Comparison of ENCODE assay signal across 22 cellular contexts in genomic region chr3:159443266-159443665, GRCh38.
DNase-seq lines count a peak whose midpoint lies in the region; ATAC-seq and TF ChIP-seq lines count a peak whose summit lies in the region.
"Had no signal": no experiment of that assay in that cellular context is flagged by ENCODE, and none has a peak within 500 bp of the region (broad histone marks: within the 10 kb centered on the region; RNA-seq: fewer than 3 reads in every experiment).

No MANE protein-coding gene starts in this region.

- H3K4me1 Mint-ChIP-seq in activated naive CD4-positive, alpha-beta T cell treated with anti-CD3 and anti-CD28 coated beads for 36 hours (ENCODE audit: low read depth), result no peaks in the 10 kb centered on the region
- H3K4me1 Mint-ChIP-seq: CD8-positive, alpha-beta memory T cell had no signal

- TF ChIP-seq CTCF in astrocyte of the cerebellum (IDR thresholded peaks at IDR 0.05; ENCODE audit: low read depth, low read length, missing control alignments) (no peak), fibroblast of the aortic adventitia (IDR thresholded peaks at IDR 0.05; ENCODE audit: insufficient read depth, low read length) (no peak), RWPE1 (conservative IDR thresholded peaks at IDR 0.05; ENCODE audit: low read depth) (no peak)

- intact Hi-C loops in activated naive CD4-positive, alpha-beta T cell treated with anti-CD3 and anti-CD28 coated beads for 36 hours (cut with micrococcal nuclease), result no loop called here

- CTCF ChIA-PET in activated naive CD4-positive, alpha-beta T cell treated with anti-CD3 and anti-CD28 coated beads for 36 hours (lab: Charles Lee), result no interaction called here
- CTCF ChIA-PET in RWPE1 (lab: Yijun Ruan, JAX), result no interaction called here

- H3K27ac Mint-ChIP-seq in activated naive CD4-positive, alpha-beta T cell treated with anti-CD3 and anti-CD28 coated beads for 36 hours, result no peak overlapping the region
- H3K27ac Mint-ChIP-seq: CD8-positive, alpha-beta memory T cell had no signal

- no peak overlapping the region for H3K4me3 Mint-ChIP-seq in activated naive CD4-positive, alpha-beta T cell treated with anti-CD3 and anti-CD28 coated beads for 36 hours
- H3K4me3 Mint-ChIP-seq: CD8-positive, alpha-beta memory T cell had no signal

- no peak for ATAC-seq in HG03354 (IDR thresholded peaks at IDR 0.05; ENCODE audit: poor library complexity, severe bottlenecking, unreplicated experiment)
- ATAC-seq: K562 had no signal

- H3K4me3 ChIP-seq in astrocyte of the cerebellum (ENCODE audit: low read depth, low read length) (no peak overlapping the region), fibroblast of the aortic adventitia (ENCODE audit: low read depth, low read length) (no peak overlapping the region)
- H3K4me3 ChIP-seq: K562, SJCRH30 had no signal

- no peak overlapping the region for H3K27ac ChIP-seq in RWPE1
- H3K27ac ChIP-seq: C4-2B, SJCRH30 had no signal

- H3K9me3 Mint-ChIP-seq in activated naive CD4-positive, alpha-beta T cell treated with anti-CD3 and anti-CD28 coated beads for 36 hours, result peaks cover 2% of the 10 kb centered on the region

- H3K27me3 Mint-ChIP-seq in activated naive CD4-positive, alpha-beta T cell treated with anti-CD3 and anti-CD28 coated beads for 36 hours (ENCODE audit: low read depth), result peaks cover 3% of the 10 kb centered on the region
- H3K27me3 Mint-ChIP-seq: CD8-positive, alpha-beta memory T cell had no signal

- DNase-seq in H4 (ENCODE audit: low spot score), result peak; percentile 23
- DNase-seq in astrocyte of the cerebellum (ENCODE audit: low read depth), result peak; percentile 63
- peak; percentile 27 for DNase-seq in fibroblast of the aortic adventitia (ENCODE audit: low read depth)
- DNase-seq in activated naive CD4-positive, alpha-beta T cell treated with anti-CD3 and anti-CD28 coated beads for 36 hours, result no peak
- no peak for DNase-seq in RWPE1 (ENCODE audit: low spot score)
- no peak for DNase-seq in retina
- DNase-seq: ACHN; Calu3; CD8-positive, alpha-beta memory T cell; DMS153; GOT3; NCI-H1092 treated with DMSO at 0.1 percent for 48 hours; NCI-H146; NCI-H2029 treated with DMSO at 0.1 percent for 48 hours; NCI-H345; NCI-H524; NCI-H774; NK-92 treated with Interleukin-12 subunit alpha and Interleukin-12 subunit beta, amount 100 ng/mL, for 24 hours; SJCRH30 had no signal

- no peaks in the 10 kb centered on the region for H3K36me3 Mint-ChIP-seq in activated naive CD4-positive, alpha-beta T cell treated with anti-CD3 and anti-CD28 coated beads for 36 hours (ENCODE audit: low read depth)
- H3K36me3 Mint-ChIP-seq: CD8-positive, alpha-beta memory T cell had no signal

- in situ Hi-C loops in astrocyte of the cerebellum (cut with HindIII; ENCODE audit: low sequenced_read_pairs), result no loop called here

- POLR2A ChIA-PET in RWPE1 (lab: Yijun Ruan, JAX; ENCODE audit: low non-redundant PET), result no interaction called here

Comparison
In these comparisons a context has a peak if more than half of its experiments do, and no peak if none do; other contexts are left out.
1. DNase-seq: peak in H4 (single experiment), astrocyte of the cerebellum (single experiment) and fibroblast of the aortic adventitia (single experiment); none in activated naive CD4-positive, alpha-beta T cell treated with anti-CD3 and anti-CD28 coated beads for 36 hours (single experiment), RWPE1 (single experiment) and retina (single experiment).